ENCODE assay signal across 19 cellular contexts in the genomic region with DNA sequence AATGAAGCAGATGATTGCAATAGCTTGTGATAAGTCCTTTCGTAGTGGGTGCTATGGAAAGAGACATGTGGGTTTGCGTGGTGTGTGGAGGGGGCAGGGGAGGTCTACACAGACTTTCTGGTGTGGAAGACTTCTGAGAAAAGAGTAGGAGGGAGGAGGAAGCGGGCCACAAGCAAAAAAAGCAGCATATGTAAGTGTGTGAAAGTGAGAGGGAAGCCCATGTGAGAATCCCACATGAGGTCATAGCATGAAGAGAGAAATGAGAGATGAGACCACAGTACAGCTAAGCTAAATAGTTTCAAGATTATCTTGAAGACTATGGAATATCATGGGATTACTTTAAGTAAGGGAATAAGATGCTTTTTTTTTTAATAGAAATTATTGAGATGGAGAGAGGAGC.
DNase-seq lines count a peak whose midpoint lies in the region; ATAC-seq and TF ChIP-seq lines count a peak whose summit lies in the region.
"Had no signal": no experiment of that assay in that cellular context is flagged by ENCODE, and none has a peak within 500 bp of the region (broad histone marks: within the 10 kb centered on the region; RNA-seq: fewer than 3 reads in every experiment).

No MANE protein-coding gene starts in this region.

- no peak for TF ChIP-seq CTCF in nephron progenitor cell (IDR thresholded peaks at IDR 0.05)

- ATAC-seq in GM18907 (IDR thresholded peaks at IDR 0.05; ENCODE audit: unreplicated experiment) (peak; percentile 55), HG02642 (IDR thresholded peaks at IDR 0.05; ENCODE audit: poor library complexity, unreplicated experiment) (peak; percentile 81), HG03354 (IDR thresholded peaks at IDR 0.05; ENCODE audit: poor library complexity, severe bottlenecking, unreplicated experiment) (peak; percentile 72)
- ATAC-seq: left colon; mucosa of descending colon; stimulated activated memory B cell treated with anti-CD40 and anti-IgM and Interleukin-4, amounts not matched to agents 10 μg/mL and 1 μg/mL and 100 μg/mL, for 72 hours had no signal

- H3K9me3 Mint-ChIP-seq in nephron progenitor cell, result no peaks in the 10 kb centered on the region
- H3K9me3 Mint-ChIP-seq: stimulated activated memory B cell treated with anti-CD40 and anti-IgM and Interleukin-4, amounts not matched to agents 10 μg/mL and 1 μg/mL and 100 μg/mL, for 72 hours had no signal

- no peak overlapping the region for H3K27ac Mint-ChIP-seq in nephron progenitor cell
- H3K27ac Mint-ChIP-seq: activated CD4-positive, alpha-beta memory T cell treated with anti-CD3 and anti-CD28 coated beads, Interleukin-2, amount 10 ng/mL, durations not matched to agents 7 days and 5 days; CD4-positive, CD25-positive, alpha-beta regulatory T cell; dendritic cell treated with granulocyte-macrophage colony-stimulating factor and Interleukin-4, amounts not matched to agents 40 ng/mL and 50 ng/mL, for 4 days; stimulated activated memory B cell treated with anti-CD40 and anti-IgM and Interleukin-4, amounts not matched to agents 10 μg/mL and 1 μg/mL and 100 μg/mL, for 72 hours had no signal

- H3K4me3 Mint-ChIP-seq in nephron progenitor cell, result no peak overlapping the region
- H3K4me3 Mint-ChIP-seq: activated CD4-positive, alpha-beta memory T cell treated with anti-CD3 and anti-CD28 coated beads, Interleukin-2, amount 10 ng/mL, durations not matched to agents 7 days and 5 days; CD4-positive, CD25-positive, alpha-beta regulatory T cell; dendritic cell treated with granulocyte-macrophage colony-stimulating factor and Interleukin-4, amounts not matched to agents 40 ng/mL and 50 ng/mL, for 4 days; stimulated activated memory B cell treated with anti-CD40 and anti-IgM and Interleukin-4, amounts not matched to agents 10 μg/mL and 1 μg/mL and 100 μg/mL, for 72 hours had no signal

- no peaks in the 10 kb centered on the region for H3K4me1 Mint-ChIP-seq in nephron progenitor cell
- H3K4me1 Mint-ChIP-seq: activated CD4-positive, alpha-beta memory T cell treated with anti-CD3 and anti-CD28 coated beads, Interleukin-2, amount 10 ng/mL, durations not matched to agents 7 days and 5 days; CD4-positive, CD25-positive, alpha-beta regulatory T cell; stimulated activated memory B cell treated with anti-CD40 and anti-IgM and Interleukin-4, amounts not matched to agents 10 μg/mL and 1 μg/mL and 100 μg/mL, for 72 hours had no signal

- DNase-seq in ELR (ENCODE audit: low read depth), result peak; percentile 11
- DNase-seq in nephron progenitor cell, result no peak
- no peak for DNase-seq in HPDE6-E6E7 (ENCODE audit: extremely low spot score)
- no peak for DNase-seq in NCI-H1105 (lab: John Stamatoyannopoulos, UW)
- no peak for DNase-seq in DMS53 (lab: John Stamatoyannopoulos, UW)
- DNase-seq: activated CD4-positive, alpha-beta memory T cell treated with anti-CD3 and anti-CD28 coated beads, Interleukin-2, amount 10 ng/mL, durations not matched to agents 7 days and 5 days; activated gamma-delta T cell; CD4-positive, CD25-positive, alpha-beta regulatory T cell; esophagus squamous epithelium; IMR-90; left colon; mucosa of descending colon; NCI-H1092; uterus had no signal

- H3K27me3 Mint-ChIP-seq in nephron progenitor cell (ENCODE audit: low read depth, poor library complexity), result no peaks in the 10 kb centered on the region
- H3K27me3 Mint-ChIP-seq: activated CD4-positive, alpha-beta memory T cell treated with anti-CD3 and anti-CD28 coated beads, Interleukin-2, amount 10 ng/mL, durations not matched to agents 7 days and 5 days; CD4-positive, CD25-positive, alpha-beta regulatory T cell; dendritic cell treated with granulocyte-macrophage colony-stimulating factor and Interleukin-4, amounts not matched to agents 40 ng/mL and 50 ng/mL, for 4 days; stimulated activated memory B cell treated with anti-CD40 and anti-IgM and Interleukin-4, amounts not matched to agents 10 μg/mL and 1 μg/mL and 100 μg/mL, for 72 hours had no signal

- H3K36me3 Mint-ChIP-seq in nephron progenitor cell (ENCODE audit: low read depth), result no peaks in the 10 kb centered on the region
- H3K36me3 Mint-ChIP-seq: CD4-positive, CD25-positive, alpha-beta regulatory T cell; stimulated activated memory B cell treated with anti-CD40 and anti-IgM and Interleukin-4, amounts not matched to agents 10 μg/mL and 1 μg/mL and 100 μg/mL, for 72 hours had no signal
